In the genomic region with DNA sequence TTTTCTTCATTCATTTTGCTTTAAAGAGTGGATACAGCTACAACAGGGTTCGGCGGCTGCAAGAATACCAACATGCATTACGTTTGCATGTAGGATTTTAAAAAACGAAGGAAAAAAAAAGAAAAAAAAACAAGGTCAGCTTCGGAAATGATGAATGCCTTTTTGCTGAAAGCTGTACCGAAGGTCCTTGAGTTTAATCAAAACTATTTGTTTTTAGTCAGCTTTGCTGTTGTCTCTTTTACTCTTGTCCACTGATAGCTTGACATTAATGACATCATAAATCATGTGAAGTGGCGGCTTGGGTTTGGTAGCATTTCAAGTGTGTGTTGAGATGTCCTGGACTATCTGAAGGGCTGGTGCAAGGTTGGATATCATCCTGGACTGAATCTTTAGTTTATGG, we compare ENCODE assay signal across 15 cellular contexts.
DNase-seq lines count a peak whose midpoint lies in the region; TF ChIP-seq lines count a peak whose summit lies in the region.
"Had no signal": no experiment of that assay in that cellular context is flagged by ENCODE, and none has a peak within 500 bp of the region (broad histone marks: within the 10 kb centered on the region; RNA-seq: fewer than 3 reads in every experiment).

No MANE protein-coding gene starts in this region.

- H3F3A ChIP-seq in neural progenitor cell (ENCODE audit: low read depth), result no peaks in the 10 kb centered on the region

- H2BK12ac ChIP-seq in trophoblast cell (ENCODE audit: low read length), result no peak overlapping the region

- H3K27ac Mint-ChIP-seq in neural progenitor cell, result no peak overlapping the region
- H3K27ac Mint-ChIP-seq: activated naive CD8-positive, alpha-beta T cell treated with anti-CD3 and anti-CD28 coated beads, Interleukin-2, amount 50 U/mL, for 24 hours; activated T-cell treated with anti-CD3 and anti-CD28 coated beads, Interleukin-2, amount 50 U/mL, for 72 hours; stimulated activated naive CD8-positive, alpha-beta T cell treated with anti-CD3 and anti-CD28 coated beads, Interleukin-15, amount 100 ng/mL, for 72 hours had no signal

- no peak for TF ChIP-seq POLR2A in spleen (IDR thresholded peaks at IDR 0.05)

- in situ Hi-C loops in brain microvascular endothelial cell (cut with HindIII; ENCODE audit: low pct_ligation_motif_present, low sequenced_read_pairs), result no loop called here

- H3K79me1 ChIP-seq in trophoblast cell (ENCODE audit: low read length), result no peaks in the 10 kb centered on the region

- H3K4me1 ChIP-seq in neural progenitor cell (peaks cover 13% of the 10 kb centered on the region), trophoblast cell (ENCODE audit: control insufficient read depth in 1 of 2, insufficient read depth in 2 of 2, low read length in 2 of 2) (no peaks in the 10 kb centered on the region), spleen (no peaks in the 10 kb centered on the region)
- H3K4me1 ChIP-seq: BLaER1 had no signal

- no peak overlapping the region for H4K91ac ChIP-seq in trophoblast cell (ENCODE audit: low read depth, low read length)

- H3K79me2 ChIP-seq in neural progenitor cell (ENCODE audit: low read depth) (no peaks in the 10 kb centered on the region), trophoblast cell (ENCODE audit: control insufficient read depth, insufficient read depth, low read length, poor library complexity) (no peaks in the 10 kb centered on the region)

- peak overlapping the region; percentile 2 for H3K4me3 ChIP-seq in brain microvascular endothelial cell (ENCODE audit: low read depth, low read length)
- no peak overlapping the region for H3K4me3 ChIP-seq in neural progenitor cell
- H3K4me3 ChIP-seq in trophoblast cell (ENCODE audit: low read depth, low read length), result no peak overlapping the region
- no peak overlapping the region for H3K4me3 ChIP-seq in spleen
- H3K4me3 ChIP-seq: BLaER1, ovary had no signal

- H4K20me1 ChIP-seq in neural progenitor cell (ENCODE audit: low read depth), result no peaks in the 10 kb centered on the region
- H4K20me1 ChIP-seq: BLaER1 had no signal

- peaks cover 8% of the 10 kb centered on the region for H3K4me1 Mint-ChIP-seq in neural progenitor cell
- H3K4me1 Mint-ChIP-seq: activated naive CD8-positive, alpha-beta T cell treated with anti-CD3 and anti-CD28 coated beads, Interleukin-2, amount 50 U/mL, for 24 hours; stimulated activated naive CD8-positive, alpha-beta T cell treated with anti-CD3 and anti-CD28 coated beads, Interleukin-15, amount 100 ng/mL, for 72 hours had no signal

- DNase-seq in GM04503 (ENCODE audit: low read depth) (peak; percentile 9), NCI-H2029 treated with DMSO at 0.1 percent for 48 hours (lab: John Stamatoyannopoulos, UW) (peak; percentile 56), brain microvascular endothelial cell (peak; percentile 20), neural progenitor cell (ENCODE audit: low spot score) (no peak), trophoblast cell (no peak), spleen (no peak), SW 1271 (lab: John Stamatoyannopoulos, UW) (no peak), NCI-H1930 (lab: John Stamatoyannopoulos, UW) (no peak)
- DNase-seq: activated naive CD8-positive, alpha-beta T cell treated with anti-CD3 and anti-CD28 coated beads, Interleukin-2, amount 50 U/mL, for 24 hours; activated T-cell treated with anti-CD3 and anti-CD28 coated beads, Interleukin-2, amount 50 U/mL, for 72 hours; DND-41; NCI-H1694 treated with DMSO at 0.1 percent for 48 hours; stimulated activated naive CD8-positive, alpha-beta T cell treated with anti-CD3 and anti-CD28 coated beads, Interleukin-15, amount 100 ng/mL, for 72 hours had no signal

- H3K9ac ChIP-seq in neural progenitor cell, result no peak overlapping the region
- no peak overlapping the region for H3K9ac ChIP-seq in trophoblast cell (ENCODE audit: low read length)
- H3K9ac ChIP-seq: BLaER1 had no signal

- no peak overlapping the region for H2BK5ac ChIP-seq in trophoblast cell (ENCODE audit: low read depth, low read length, poor library complexity)

- peak overlapping the region; percentile 74 for H2AFZ ChIP-seq in neural progenitor cell (replicated peaks)
- no peak overlapping the region for H2AFZ ChIP-seq in trophoblast cell (ENCODE audit: insufficient read depth, low read length, poor library complexity)

- H4K8ac ChIP-seq in trophoblast cell (ENCODE audit: low read depth, low read length), result no peak overlapping the region

- no peak for TF ChIP-seq CTCF in brain microvascular endothelial cell (IDR thresholded peaks at IDR 0.05; ENCODE audit: low read depth, low read length, missing control alignments)
- TF ChIP-seq CTCF in neural progenitor cell (IDR thresholded peaks at IDR 0.05), result no peak
- no peak for TF ChIP-seq CTCF in spleen (IDR thresholded peaks at IDR 0.05 in 8 of 11, conservative IDR thresholded peaks at IDR 0.05 in 3 of 11)

- no peak overlapping the region for H2AK5ac ChIP-seq in trophoblast cell (ENCODE audit: low read length)

- H4K12ac ChIP-seq in trophoblast cell (ENCODE audit: low read depth, low read length), result no peak overlapping the region

- no peak overlapping the region for H3K14ac ChIP-seq in trophoblast cell (ENCODE audit: low read length)

- H3K23ac ChIP-seq in trophoblast cell (ENCODE audit: low read length), result no peak overlapping the region

- H3K4me2 ChIP-seq in neural progenitor cell (peak overlapping the region; percentile 29), trophoblast cell (ENCODE audit: low read length) (no peak overlapping the region)
- H3K4me2 ChIP-seq: BLaER1 had no signal

- no peak overlapping the region for H3K18ac ChIP-seq in trophoblast cell (ENCODE audit: low read length)

- no peak overlapping the region for H3K27ac ChIP-seq in brain microvascular endothelial cell
- no peak overlapping the region for H3K27ac ChIP-seq in neural progenitor cell
- H3K27ac ChIP-seq in trophoblast cell (ENCODE audit: low read depth, low read length), result no peak overlapping the region
- H3K27ac ChIP-seq in spleen, result no peak overlapping the region
- H3K27ac ChIP-seq: BLaER1, ovary had no signal

- no CpG with 5 or more reads among the region's 7 CpGs for WGBS in trophoblast cell (ENCODE audit: extremely low coverage, insufficient coverage, insufficient read length)
- WGBS in spleen, 5 donors, result 42 to 60% (median 47%) methylated on average over 7 of the region's 7 CpGs

- no peak overlapping the region for H3K4me3 Mint-ChIP-seq in neural progenitor cell
- H3K4me3 Mint-ChIP-seq: activated naive CD8-positive, alpha-beta T cell treated with anti-CD3 and anti-CD28 coated beads, Interleukin-2, amount 50 U/mL, for 24 hours; activated T-cell treated with anti-CD3 and anti-CD28 coated beads, Interleukin-2, amount 50 U/mL, for 72 hours; stimulated activated naive CD8-positive, alpha-beta T cell treated with anti-CD3 and anti-CD28 coated beads, Interleukin-15, amount 100 ng/mL, for 72 hours had no signal

- no peaks in the 10 kb centered on the region for H3K9me3 ChIP-seq in neural progenitor cell (ENCODE audit: low read depth)
- H3K9me3 ChIP-seq in trophoblast cell (ENCODE audit: insufficient read depth, low read depth, low read length), result no peaks in the 10 kb centered on the region
- H3K9me3 ChIP-seq in spleen, result peaks cover 0 to 11% (median 0%) of the 10 kb centered on the region in 8 donors
- H3K9me3 ChIP-seq: BLaER1, ovary had no signal

- H2BK120ac ChIP-seq in trophoblast cell (ENCODE audit: insufficient read depth, low read length, poor library complexity), result no peak overlapping the region

- H3K36me3 ChIP-seq in brain microvascular endothelial cell (replicated peaks), result no peaks in the 10 kb centered on the region
- H3K36me3 ChIP-seq in neural progenitor cell, result no peaks in the 10 kb centered on the region
- H3K36me3 ChIP-seq in trophoblast cell (ENCODE audit: control insufficient read depth in 1 of 2, insufficient read depth in 2 of 2, low read length in 2 of 2), result no peaks in the 10 kb centered on the region
- H3K36me3 ChIP-seq in spleen, result no peaks in the 10 kb centered on the region
- H3K36me3 ChIP-seq: BLaER1, ovary had no signal

- H3K4ac ChIP-seq in trophoblast cell (ENCODE audit: low read depth, low read length), result no peak overlapping the region

- peaks cover 4% of the 10 kb centered on the region for H3K27me3 Mint-ChIP-seq in neural progenitor cell (ENCODE audit: insufficient read depth, low read depth)
- H3K27me3 Mint-ChIP-seq: activated naive CD8-positive, alpha-beta T cell treated with anti-CD3 and anti-CD28 coated beads, Interleukin-2, amount 50 U/mL, for 24 hours; stimulated activated naive CD8-positive, alpha-beta T cell treated with anti-CD3 and anti-CD28 coated beads, Interleukin-15, amount 100 ng/mL, for 72 hours had no signal

- no peaks in the 10 kb centered on the region for H3K36me3 Mint-ChIP-seq in neural progenitor cell

- intact Hi-C loops in spleen (cut with DNase I; ENCODE audit: low total_unique reads), result no loop called here

- peaks cover 2% of the 10 kb centered on the region for H3K9me3 Mint-ChIP-seq in neural progenitor cell

- H3K27me3 ChIP-seq in brain microvascular endothelial cell (replicated peaks) (no peaks in the 10 kb centered on the region), neural progenitor cell (no peaks in the 10 kb centered on the region), trophoblast cell (ENCODE audit: insufficient read depth, low read length) (no peaks in the 10 kb centered on the region), spleen (replicated peaks in 1 of 7) (no peaks in the 10 kb centered on the region)
- H3K27me3 ChIP-seq: BLaER1, ovary had no signal

Comparison
In these comparisons a context has a peak if more than half of its experiments do, and no peak if none do; other contexts are left out.
1. DNase-seq: peak in GM04503 (single experiment), NCI-H2029 treated with DMSO at 0.1 percent for 48 hours (single experiment) and brain microvascular endothelial cell (single experiment); none in neural progenitor cell (single experiment), trophoblast cell (0 of 2), spleen (single experiment), SW 1271 (0 of 2) and NCI-H1930 (0 of 2).